In genomic region chr1:233140519-233140918, GRCh38 we compare ENCODE assay signal across 26 cellular contexts.
DNase-seq lines count a peak whose midpoint lies in the region; ATAC-seq, FAIRE-seq and TF ChIP-seq lines count a peak whose summit lies in the region.
"Had no signal": no experiment of that assay in that cellular context is flagged by ENCODE, and none has a peak within 500 bp of the region (broad histone marks: within the 10 kb centered on the region; RNA-seq: fewer than 3 reads in every experiment).

No MANE protein-coding gene starts in this region.

- WGBS in mesenchymal stem cell, result 91% methylated on average over 4 of the region's 5 CpGs

- H2BK5ac ChIP-seq in mesenchymal stem cell (ENCODE audit: low read depth, low read length, poor library complexity, severe bottlenecking), result no peak overlapping the region

- H3K4me3 Mint-ChIP-seq in activated T-helper 1 cell treated with anti-CD3 and anti-CD28 coated beads, Interleukin-12 subunit alpha, Interleukin-12 subunit beta, Interleukin-2, Interleukin-4 antibody, amounts not matched to agents 30 ng/mL and 10 ng/mL and 1 ng/mL, durations not matched to agents 14 hours and 24 hours and 36 hours, result no peak overlapping the region
- H3K4me3 Mint-ChIP-seq: activated naive CD4-positive, alpha-beta T cell treated with anti-CD3 and anti-CD28 coated beads for 36 hours; activated T-cell treated with anti-CD3 and anti-CD28 coated beads, Interleukin-2, amount 50 U/mL, for 72 hours; CD14-positive monocyte; memory B cell; T-cell had no signal

- H3K4me1 Mint-ChIP-seq in activated T-helper 1 cell treated with anti-CD3 and anti-CD28 coated beads, Interleukin-12 subunit alpha, Interleukin-12 subunit beta, Interleukin-2, Interleukin-4 antibody, amounts not matched to agents 30 ng/mL and 10 ng/mL and 1 ng/mL, durations not matched to agents 14 hours and 24 hours and 36 hours (ENCODE audit: low read depth), result no peaks in the 10 kb centered on the region
- H3K4me1 Mint-ChIP-seq: CD14-positive monocyte, T-cell had no signal

- H3K9me3 ChIP-seq in mesenchymal stem cell (ENCODE audit: control insufficient read depth, low read length) (no peaks in the 10 kb centered on the region), MM.1S (replicated peaks; ENCODE audit: insufficient read depth, low read length) (no peaks in the 10 kb centered on the region)

- no peaks in the 10 kb centered on the region for H3K79me1 ChIP-seq in mesenchymal stem cell (replicated peaks; ENCODE audit: low read length, poor library complexity, severe bottlenecking)

- no peak overlapping the region for H3K23ac ChIP-seq in mesenchymal stem cell (ENCODE audit: low read length in 2 of 2)

- peak overlapping the region; percentile 38 to 48 for H3K18ac ChIP-seq in mesenchymal stem cell (ENCODE audit: low read depth in 1 of 2, low read length in 2 of 2)

- H2BK120ac ChIP-seq in mesenchymal stem cell (ENCODE audit: low read depth, low read length), result no peak overlapping the region

- DNase-seq in GM19239 (ENCODE audit: insufficient read length, low spot score) (no peak), RPMI7951 (ENCODE audit: low read depth) (peak; percentile 2), fibroblast of pulmonary artery (ENCODE audit: low read depth) (peak; percentile 22), mesenchymal stem cell (no peak), MM.1S (no peak), globus pallidus (ENCODE audit: low spot score) (no peak)
- DNase-seq in activated T-helper 1 cell treated with anti-CD3 and anti-CD28 coated beads, Interleukin-12 subunit alpha, Interleukin-12 subunit beta, Interleukin-2, Interleukin-4 antibody, amounts not matched to agents 30 ng/mL and 10 ng/mL and 1 ng/mL, durations not matched to agents 14 hours and 24 hours and 36 hours (ENCODE audit: low spot score), result no peak
- DNase-seq: activated CD4-positive, alpha-beta T cell treated with anti-CD3 and anti-CD28 coated beads, Interleukin-2, amount 50 U/mL, for 4 hours; activated naive CD4-positive, alpha-beta T cell treated with anti-CD3 and anti-CD28 coated beads for 36 hours; activated T-cell treated with anti-CD3 and anti-CD28 coated beads, Interleukin-2, amount 50 U/mL, for 72 hours; anterior cingulate cortex; effector memory CD4-positive, alpha-beta T cell; NCI-H1105; NCI-H187 treated with DMSO at 0.1 percent for 48 hours; NCI-H2171 treated with DMSO at 0.1 percent for 48 hours; NCI-H524 treated with DMSO at 0.1 percent for 48 hours; stimulated activated naive CD4-positive, alpha-beta T cell treated with Interleukin-2 at 50 U/mL for 16 hours; T-cell had no signal

- H3K36me3 Mint-ChIP-seq in activated T-helper 1 cell treated with anti-CD3 and anti-CD28 coated beads, Interleukin-12 subunit alpha, Interleukin-12 subunit beta, Interleukin-2, Interleukin-4 antibody, amounts not matched to agents 30 ng/mL and 10 ng/mL and 1 ng/mL, durations not matched to agents 14 hours and 24 hours and 36 hours (ENCODE audit: low read depth), result peaks cover 20% of the 10 kb centered on the region

- H3K27ac ChIP-seq in mesenchymal stem cell (ENCODE audit: low read length, poor library complexity, severe bottlenecking), result no peak overlapping the region
- no peak overlapping the region for H3K27ac ChIP-seq in MM.1S (ENCODE audit: low read length)
- H3K27ac ChIP-seq: coronary artery had no signal

- peak overlapping the region in 1 of 2 experiments; percentile 14 for H3K14ac ChIP-seq in mesenchymal stem cell (ENCODE audit: low read length in 2 of 2)

- H2BK15ac ChIP-seq in mesenchymal stem cell (ENCODE audit: low read depth, poor library complexity, severe bottlenecking), result no peak overlapping the region

- H4K91ac ChIP-seq in mesenchymal stem cell (ENCODE audit: low read length), result peak overlapping the region; percentile 57

- no peak overlapping the region for H2AFZ ChIP-seq in mesenchymal stem cell (ENCODE audit: low read depth, low read length)
- H2AFZ ChIP-seq in MM.1S (ENCODE audit: low read length), result no peak overlapping the region

- no peak for ATAC-seq in HG02981 (IDR thresholded peaks at IDR 0.05; ENCODE audit: unreplicated experiment)
- ATAC-seq: activated T-cell treated with anti-CD3 and anti-CD28 coated beads, Interleukin-2, amount 50 U/mL, for 72 hours; Panc1; T-cell had no signal

- TF ChIP-seq CTCF in fibroblast of pulmonary artery (IDR thresholded peaks at IDR 0.05; ENCODE audit: low read length, missing control alignments), result no peak
- no peak for TF ChIP-seq CTCF in MM.1S (IDR thresholded peaks at IDR 0.05; ENCODE audit: low read length)

- H3K4ac ChIP-seq in mesenchymal stem cell (ENCODE audit: low read depth in 1 of 2, low read length in 2 of 2), result peak overlapping the region; percentile 5 to 22

- no peaks in the 10 kb centered on the region for H4K20me1 ChIP-seq in MM.1S (ENCODE audit: insufficient read depth, low read length)

- no peak overlapping the region for H3K27ac Mint-ChIP-seq in activated T-helper 1 cell treated with anti-CD3 and anti-CD28 coated beads, Interleukin-12 subunit alpha, Interleukin-12 subunit beta, Interleukin-2, Interleukin-4 antibody, amounts not matched to agents 30 ng/mL and 10 ng/mL and 1 ng/mL, durations not matched to agents 14 hours and 24 hours and 36 hours
- H3K27ac Mint-ChIP-seq: activated naive CD4-positive, alpha-beta T cell treated with anti-CD3 and anti-CD28 coated beads for 36 hours; activated T-cell treated with anti-CD3 and anti-CD28 coated beads, Interleukin-2, amount 50 U/mL, for 72 hours; memory B cell; T-cell had no signal

- H3K4me2 ChIP-seq in mesenchymal stem cell (ENCODE audit: low read length, poor library complexity, severe bottlenecking) (no peak overlapping the region), MM.1S (ENCODE audit: low read depth, low read length) (no peak overlapping the region)

- no peak overlapping the region for H2AK5ac ChIP-seq in mesenchymal stem cell (ENCODE audit: low read length, severe bottlenecking)

- no peaks in the 10 kb centered on the region for H3K27me3 ChIP-seq in mesenchymal stem cell (ENCODE audit: control insufficient read depth in 1 of 2, insufficient read depth in 1 of 2, low read length in 2 of 2)
- H3K27me3 ChIP-seq in MM.1S (replicated peaks; ENCODE audit: insufficient read depth, low read length), result no peaks in the 10 kb centered on the region

- peak; percentile 28 for FAIRE-seq in GM19239 (lab: Jason Lieb, UNC)
- FAIRE-seq: bronchial epithelial cell, D721Med, H1 had no signal

- H3K4me1 ChIP-seq in mesenchymal stem cell (ENCODE audit: control insufficient read depth, insufficient read depth, low read depth, low read length) (no peaks in the 10 kb centered on the region), MM.1S (ENCODE audit: low read length) (no peaks in the 10 kb centered on the region)

- H2BK12ac ChIP-seq in mesenchymal stem cell (ENCODE audit: low read length in 2 of 2), result peak overlapping the region in 1 of 2 experiments; percentile 4

- intact Hi-C loops in activated T-helper 1 cell treated with anti-CD3 and anti-CD28 coated beads, Interleukin-12 subunit alpha, Interleukin-12 subunit beta, Interleukin-2, Interleukin-4 antibody, amounts not matched to agents 30 ng/mL and 10 ng/mL and 1 ng/mL, durations not matched to agents 14 hours and 24 hours and 36 hours (cut with micrococcal nuclease), result no loop called here

- H3K36me3 ChIP-seq in mesenchymal stem cell (ENCODE audit: control insufficient read depth in 1 of 2, insufficient read depth in 2 of 2, low read depth in 1 of 2, low read length in 2 of 2) (peaks cover 14 to 53% of the 10 kb centered on the region in 2 experiments), MM.1S (replicated peaks; ENCODE audit: insufficient read depth, low read length) (no peaks in the 10 kb centered on the region)

- H3K27me3 Mint-ChIP-seq in activated T-helper 1 cell treated with anti-CD3 and anti-CD28 coated beads, Interleukin-12 subunit alpha, Interleukin-12 subunit beta, Interleukin-2, Interleukin-4 antibody, amounts not matched to agents 30 ng/mL and 10 ng/mL and 1 ng/mL, durations not matched to agents 14 hours and 24 hours and 36 hours (ENCODE audit: insufficient read depth), result no peaks in the 10 kb centered on the region
- H3K27me3 Mint-ChIP-seq: memory B cell, T-cell had no signal

- H4K8ac ChIP-seq in mesenchymal stem cell (ENCODE audit: low read length), result no peak overlapping the region

- no peak overlapping the region for H3K4me3 ChIP-seq in fibroblast of pulmonary artery (replicated peaks; ENCODE audit: low read depth, low read length)
- peak overlapping the region in 1 of 2 experiments; percentile 18 for H3K4me3 ChIP-seq in mesenchymal stem cell (ENCODE audit: insufficient read depth in 1 of 2, low read depth in 1 of 2, low read length in 2 of 2)
- H3K4me3 ChIP-seq in MM.1S (ENCODE audit: low read length), result no peak overlapping the region
- H3K4me3 ChIP-seq: coronary artery had no signal

- H3K9me3 Mint-ChIP-seq in activated T-helper 1 cell treated with anti-CD3 and anti-CD28 coated beads, Interleukin-12 subunit alpha, Interleukin-12 subunit beta, Interleukin-2, Interleukin-4 antibody, amounts not matched to agents 30 ng/mL and 10 ng/mL and 1 ng/mL, durations not matched to agents 14 hours and 24 hours and 36 hours, result no peaks in the 10 kb centered on the region
- H3K9me3 Mint-ChIP-seq: activated naive CD4-positive, alpha-beta T cell treated with anti-CD3 and anti-CD28 coated beads for 36 hours; activated T-cell treated with anti-CD3 and anti-CD28 coated beads, Interleukin-2, amount 50 U/mL, for 72 hours; memory B cell; T-cell had no signal

- no peaks in the 10 kb centered on the region for H3F3A ChIP-seq in MM.1S (ENCODE audit: insufficient read depth, low read length)

- no peaks in the 10 kb centered on the region for H3K9me2 ChIP-seq in MM.1S (replicated peaks; ENCODE audit: insufficient read depth, low read length)

- H3K9ac ChIP-seq in mesenchymal stem cell (ENCODE audit: low read length), result no peak overlapping the region
- H3K9ac ChIP-seq in MM.1S (ENCODE audit: low read length), result no peak overlapping the region

- H3K79me2 ChIP-seq in MM.1S (ENCODE audit: low read length), result no peaks in the 10 kb centered on the region

Comparison
In these comparisons a context has a peak if more than half of its experiments do, and no peak if none do; other contexts are left out.
1. DNase-seq: peak in RPMI7951 (single experiment) and fibroblast of pulmonary artery (single experiment); none in GM19239 (single experiment), mesenchymal stem cell (single experiment), MM.1S (single experiment), globus pallidus (single experiment) and activated T-helper 1 cell treated with anti-CD3 and anti-CD28 coated beads, Interleukin-12 subunit alpha, Interleukin-12 subunit beta, Interleukin-2, Interleukin-4 antibody, amounts not matched to agents 30 ng/mL and 10 ng/mL and 1 ng/mL, durations not matched to agents 14 hours and 24 hours and 36 hours (single experiment).